Comparison of ENCODE assay signal across 8 cellular contexts in genomic region chr12:29232086-29232485, GRCh38.
"Had no signal": no experiment of that assay in that cellular context is flagged by ENCODE, and none has a peak within 500 bp of the region (broad histone marks: within the 10 kb centered on the region; RNA-seq: fewer than 3 reads in every experiment).

No MANE protein-coding gene starts in this region.

- H3K4me2 ChIP-seq: KMS-11 had no signal

- H3K9me3 Mint-ChIP-seq: IgD-negative memory B cell had no signal

- H3K4me3 ChIP-seq: K562 had no signal

- H3K4me1 Mint-ChIP-seq: IgD-negative memory B cell had no signal

- H3K36me3 Mint-ChIP-seq: IgD-negative memory B cell had no signal

- H3K27ac Mint-ChIP-seq: IgD-negative memory B cell had no signal

- H3K27ac ChIP-seq: HL-60, KMS-11 had no signal

- DNase-seq: IMR-90, KBM-7, KG1 had no signal

- ATAC-seq: HepG2, K562 had no signal

- H3K27me3 Mint-ChIP-seq: IgD-negative memory B cell had no signal

- H3K4me3 Mint-ChIP-seq: IgD-negative memory B cell had no signal
